In the genomic region with DNA sequence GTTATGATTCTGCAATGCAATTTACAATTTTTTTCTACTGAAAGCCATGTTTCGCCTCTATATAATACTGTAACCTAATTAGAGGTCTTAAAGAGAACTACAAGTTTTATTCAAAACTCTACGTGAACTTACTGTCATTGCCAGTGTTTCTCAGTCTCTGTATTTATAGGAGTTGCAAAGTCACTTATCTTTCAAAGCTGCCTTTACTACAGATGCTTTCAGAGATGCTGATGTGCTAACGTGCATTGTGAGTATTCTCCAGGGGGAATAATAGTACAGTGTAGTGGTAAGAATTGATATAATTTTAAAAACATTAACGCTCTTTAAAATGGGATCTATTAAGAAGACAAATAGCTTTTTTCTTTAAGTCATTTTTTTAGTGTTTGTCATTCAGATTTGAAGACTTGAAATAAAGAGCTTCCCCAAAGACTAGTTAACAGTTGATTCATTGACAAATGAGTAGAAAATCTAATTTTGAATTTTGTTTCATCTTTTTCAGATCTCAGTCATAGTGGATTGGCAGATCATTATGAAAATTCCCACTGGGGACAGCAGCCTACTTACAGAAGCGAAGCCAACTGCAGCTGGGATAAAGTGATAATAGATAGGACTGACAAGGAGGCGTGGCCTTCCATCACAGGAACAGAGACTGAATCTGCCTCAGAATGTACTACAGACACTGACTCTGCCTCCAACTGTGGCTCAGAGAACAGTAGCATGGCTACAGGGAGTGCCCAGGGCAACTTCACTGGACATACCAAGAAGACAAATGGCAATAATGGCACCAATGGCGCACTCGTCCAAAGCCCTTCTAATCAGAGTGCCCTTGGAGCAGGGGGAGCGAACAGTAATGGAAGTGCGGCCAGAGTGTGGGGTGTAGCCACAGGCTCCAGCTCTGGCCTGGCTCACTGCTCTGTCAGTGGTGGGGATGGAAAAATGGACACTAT, we compare ENCODE assay signal across 1 cellular context.
TF ChIP-seq lines count a peak whose summit lies in the region.

No MANE protein-coding gene starts in this region.

TF ChIP-seq in K562, 482 proteins besides CTCF, POLR2A, EP300 and RAD21 (continued from another document):
- TF ChIP-seq, protein P1, sequence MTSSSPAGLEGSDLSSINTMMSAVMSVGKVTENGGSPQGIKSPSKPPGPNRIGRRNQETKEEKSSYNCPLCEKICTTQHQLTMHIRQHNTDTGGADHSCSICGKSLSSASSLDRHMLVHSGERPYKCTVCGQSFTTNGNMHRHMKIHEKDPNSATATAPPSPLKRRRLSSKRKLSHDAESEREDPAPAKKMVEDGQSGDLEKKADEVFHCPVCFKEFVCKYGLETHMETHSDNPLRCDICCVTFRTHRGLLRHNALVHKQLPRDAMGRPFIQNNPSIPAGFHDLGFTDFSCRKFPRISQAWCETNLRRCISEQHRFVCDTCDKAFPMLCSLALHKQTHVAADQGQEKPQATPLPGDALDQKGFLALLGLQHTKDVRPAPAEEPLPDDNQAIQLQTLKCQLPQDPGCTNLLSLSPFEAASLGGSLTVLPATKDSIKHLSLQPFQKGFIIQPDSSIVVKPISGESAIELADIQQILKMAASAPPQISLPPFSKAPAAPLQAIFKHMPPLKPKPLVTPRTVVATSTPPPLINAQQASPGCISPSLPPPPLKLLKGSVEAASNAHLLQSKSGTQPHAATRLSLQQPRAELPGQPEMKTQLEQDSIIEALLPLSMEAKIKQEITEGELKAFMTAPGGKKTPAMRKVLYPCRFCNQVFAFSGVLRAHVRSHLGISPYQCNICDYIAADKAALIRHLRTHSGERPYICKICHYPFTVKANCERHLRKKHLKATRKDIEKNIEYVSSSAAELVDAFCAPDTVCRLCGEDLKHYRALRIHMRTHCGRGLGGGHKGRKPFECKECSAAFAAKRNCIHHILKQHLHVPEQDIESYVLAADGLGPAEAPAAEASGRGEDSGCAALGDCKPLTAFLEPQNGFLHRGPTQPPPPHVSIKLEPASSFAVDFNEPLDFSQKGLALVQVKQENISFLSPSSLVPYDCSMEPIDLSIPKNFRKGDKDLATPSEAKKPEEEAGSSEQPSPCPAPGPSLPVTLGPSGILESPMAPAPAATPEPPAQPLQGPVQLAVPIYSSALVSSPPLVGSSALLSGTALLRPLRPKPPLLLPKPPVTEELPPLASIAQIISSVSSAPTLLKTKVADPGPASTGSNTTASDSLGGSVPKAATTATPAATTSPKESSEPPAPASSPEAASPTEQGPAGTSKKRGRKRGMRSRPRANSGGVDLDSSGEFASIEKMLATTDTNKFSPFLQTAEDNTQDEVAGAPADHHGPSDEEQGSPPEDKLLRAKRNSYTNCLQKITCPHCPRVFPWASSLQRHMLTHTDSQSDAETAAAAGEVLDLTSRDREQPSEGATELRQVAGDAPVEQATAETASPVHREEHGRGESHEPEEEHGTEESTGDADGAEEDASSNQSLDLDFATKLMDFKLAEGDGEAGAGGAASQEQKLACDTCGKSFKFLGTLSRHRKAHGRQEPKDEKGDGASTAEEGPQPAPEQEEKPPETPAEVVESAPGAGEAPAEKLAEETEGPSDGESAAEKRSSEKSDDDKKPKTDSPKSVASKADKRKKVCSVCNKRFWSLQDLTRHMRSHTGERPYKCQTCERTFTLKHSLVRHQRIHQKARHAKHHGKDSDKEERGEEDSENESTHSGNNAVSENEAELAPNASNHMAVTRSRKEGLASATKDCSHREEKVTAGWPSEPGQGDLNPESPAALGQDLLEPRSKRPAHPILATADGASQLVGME (CRISPR knock-in tag; IDR thresholded peaks at IDR 0.05) = no peak
- TF ChIP-seq CREM (IDR thresholded peaks at IDR 0.05; ENCODE audit: low read depth) (0 out of 2 replicates have a peak, but pooled peaks have one; percentile 6), NR2F6 (CRISPR knock-in tag; IDR thresholded peaks at IDR 0.05) (no peak), FIP1L1 (IDR thresholded peaks at IDR 0.05; ENCODE audit: low read depth, low read length, poor library complexity, severe bottlenecking) (no peak), ZFP1 (CRISPR knock-in tag; IDR thresholded peaks at IDR 0.05) (no peak), SIN3A (IDR thresholded peaks at IDR 0.05; ENCODE audit: borderline replicate concordance in 2 of 2, control insufficient read depth in 1 of 2, low read depth in 2 of 2, low read length in 2 of 2) (0 out of 4 replicates have a peak, but pooled peaks of 1 of the 2 experiments have one; percentile 46), MEIS2 (IDR thresholded peaks at IDR 0.05; ENCODE audit: partially characterized antibody) (peak; percentile 64), BMI1 (IDR thresholded peaks at IDR 0.05; ENCODE audit: low read length) (no peak), KLF10 (CRISPR knock-in tag; IDR thresholded peaks at IDR 0.05) (no peak), RFX7 (CRISPR knock-in tag; IDR thresholded peaks at IDR 0.05) (no peak), ZNF507 (tag; conservative IDR thresholded peaks at IDR 0.05) (no peak), ZNF324 (CRISPR knock-in tag; IDR thresholded peaks at IDR 0.05) (no peak), TRIM24 (IDR thresholded peaks at IDR 0.05) (no peak), MAFK (IDR thresholded peaks at IDR 0.05; ENCODE audit: low read length) (peak; percentile 32; the same call in 1 of the 2 replicates), ZNF79 (CRISPR knock-in tag; IDR thresholded peaks at IDR 0.05; ENCODE audit: low read depth) (no peak), ZNF584 (CRISPR knock-in tag; IDR thresholded peaks at IDR 0.05; ENCODE audit: low read depth) (no peak), ZBTB1 (CRISPR knock-in tag; IDR thresholded peaks at IDR 0.05; ENCODE audit: borderline replicate concordance, low read depth) (no peak), COPS2 (conservative IDR thresholded peaks at IDR 0.05) (no peak), BACH1 (tag; IDR thresholded peaks at IDR 0.05) (no peak), CBFA2T2 (conservative IDR thresholded peaks at IDR 0.05) (peak; percentile 34; the same call in 1 of the 2 replicates), JUN (IDR thresholded peaks at IDR 0.05; ENCODE audit: borderline replicate concordance, low read depth, low read length) (no peak), JUN (CRISPR knock-in tag; IDR thresholded peaks at IDR 0.05; ENCODE audit: borderline replicate concordance) (no peak), FOXK1 (CRISPR knock-in tag; IDR thresholded peaks at IDR 0.05; ENCODE audit: borderline replicate concordance) (no peak), NELFE (IDR thresholded peaks at IDR 0.05; ENCODE audit: insufficient read depth, insufficient read length) (no peak), STAG1 (CRISPR knock-in tag; IDR thresholded peaks at IDR 0.05; ENCODE audit: borderline replicate concordance) (no peak), SRSF1 (IDR thresholded peaks at IDR 0.05; ENCODE audit: low read depth, low read length) (no peak), HDAC2 (IDR thresholded peaks at IDR 0.05) (no peak), ZNF347 (CRISPR knock-in tag; IDR thresholded peaks at IDR 0.05; ENCODE audit: low read depth) (no peak), TFAM (CRISPR knock-in tag; conservative IDR thresholded peaks at IDR 0.05) (no peak)
- TF ChIP-seq, protein P2, sequence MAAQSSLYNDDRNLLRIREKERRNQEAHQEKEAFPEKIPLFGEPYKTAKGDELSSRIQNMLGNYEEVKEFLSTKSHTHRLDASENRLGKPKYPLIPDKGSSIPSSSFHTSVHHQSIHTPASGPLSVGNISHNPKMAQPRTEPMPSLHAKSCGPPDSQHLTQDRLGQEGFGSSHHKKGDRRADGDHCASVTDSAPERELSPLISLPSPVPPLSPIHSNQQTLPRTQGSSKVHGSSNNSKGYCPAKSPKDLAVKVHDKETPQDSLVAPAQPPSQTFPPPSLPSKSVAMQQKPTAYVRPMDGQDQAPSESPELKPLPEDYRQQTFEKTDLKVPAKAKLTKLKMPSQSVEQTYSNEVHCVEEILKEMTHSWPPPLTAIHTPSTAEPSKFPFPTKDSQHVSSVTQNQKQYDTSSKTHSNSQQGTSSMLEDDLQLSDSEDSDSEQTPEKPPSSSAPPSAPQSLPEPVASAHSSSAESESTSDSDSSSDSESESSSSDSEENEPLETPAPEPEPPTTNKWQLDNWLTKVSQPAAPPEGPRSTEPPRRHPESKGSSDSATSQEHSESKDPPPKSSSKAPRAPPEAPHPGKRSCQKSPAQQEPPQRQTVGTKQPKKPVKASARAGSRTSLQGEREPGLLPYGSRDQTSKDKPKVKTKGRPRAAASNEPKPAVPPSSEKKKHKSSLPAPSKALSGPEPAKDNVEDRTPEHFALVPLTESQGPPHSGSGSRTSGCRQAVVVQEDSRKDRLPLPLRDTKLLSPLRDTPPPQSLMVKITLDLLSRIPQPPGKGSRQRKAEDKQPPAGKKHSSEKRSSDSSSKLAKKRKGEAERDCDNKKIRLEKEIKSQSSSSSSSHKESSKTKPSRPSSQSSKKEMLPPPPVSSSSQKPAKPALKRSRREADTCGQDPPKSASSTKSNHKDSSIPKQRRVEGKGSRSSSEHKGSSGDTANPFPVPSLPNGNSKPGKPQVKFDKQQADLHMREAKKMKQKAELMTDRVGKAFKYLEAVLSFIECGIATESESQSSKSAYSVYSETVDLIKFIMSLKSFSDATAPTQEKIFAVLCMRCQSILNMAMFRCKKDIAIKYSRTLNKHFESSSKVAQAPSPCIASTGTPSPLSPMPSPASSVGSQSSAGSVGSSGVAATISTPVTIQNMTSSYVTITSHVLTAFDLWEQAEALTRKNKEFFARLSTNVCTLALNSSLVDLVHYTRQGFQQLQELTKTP (IDR thresholded peaks at IDR 0.05; ENCODE audit: low read depth in 1 of 2, partially characterized antibody in 2 of 2) = no peak
- TF ChIP-seq, protein P3, sequence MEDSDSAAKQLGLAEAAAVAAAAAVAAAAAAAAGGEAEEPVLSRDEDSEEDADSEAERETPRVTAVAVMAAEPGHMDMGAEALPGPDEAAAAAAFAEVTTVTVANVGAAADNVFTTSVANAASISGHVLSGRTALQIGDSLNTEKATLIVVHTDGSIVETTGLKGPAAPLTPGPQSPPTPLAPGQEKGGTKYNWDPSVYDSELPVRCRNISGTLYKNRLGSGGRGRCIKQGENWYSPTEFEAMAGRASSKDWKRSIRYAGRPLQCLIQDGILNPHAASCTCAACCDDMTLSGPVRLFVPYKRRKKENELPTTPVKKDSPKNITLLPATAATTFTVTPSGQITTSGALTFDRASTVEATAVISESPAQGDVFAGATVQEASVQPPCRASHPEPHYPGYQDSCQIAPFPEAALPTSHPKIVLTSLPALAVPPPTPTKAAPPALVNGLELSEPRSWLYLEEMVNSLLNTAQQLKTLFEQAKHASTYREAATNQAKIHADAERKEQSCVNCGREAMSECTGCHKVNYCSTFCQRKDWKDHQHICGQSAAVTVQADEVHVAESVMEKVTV (CRISPR knock-in tag; IDR thresholded peaks at IDR 0.05) = no peak
